ENCODE assay signal across 25 cellular contexts in the genomic region with DNA sequence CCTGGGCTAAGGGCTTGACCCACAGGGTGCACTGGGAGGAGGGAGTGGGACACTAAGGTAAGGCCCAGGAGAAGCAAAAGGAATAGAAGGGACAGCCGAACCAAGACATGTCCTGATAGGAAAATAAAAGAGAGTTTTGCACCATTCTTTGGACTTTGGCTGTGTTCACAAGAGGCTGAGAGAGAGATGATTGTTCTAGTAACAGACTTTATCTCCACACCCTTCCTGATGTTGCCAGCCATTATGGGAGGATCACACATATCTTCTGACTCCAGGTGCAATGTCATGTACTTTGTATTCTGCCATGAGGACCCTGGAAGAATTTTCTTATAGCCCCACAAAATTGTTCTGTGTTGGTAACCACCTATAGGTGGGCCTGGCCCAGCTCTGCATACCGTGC.
"Had no signal": no experiment of that assay in that cellular context is flagged by ENCODE, and none has a peak within 500 bp of the region (broad histone marks: within the 10 kb centered on the region; RNA-seq: fewer than 3 reads in every experiment).

No MANE protein-coding gene starts in this region.

- H3K36me3 ChIP-seq: lower lobe of right lung, ovary, right atrium auricular region, uterus had no signal

- FAIRE-seq: islet of Langerhans, kidney had no signal

- H3K27ac Mint-ChIP-seq: natural killer cell; nephron progenitor cell; progenitor cell of endocrine pancreas; stimulated activated effector memory CD8-positive, alpha-beta T cell treated with anti-CD3 and anti-CD28 coated beads, Interleukin-12 subunit alpha, Interleukin-12 subunit beta, amount 100 ng/mL, for 72 hours; stimulated activated naive CD8-positive, alpha-beta T cell treated with anti-CD3 and anti-CD28 coated beads, Interleukin-15, amount 100 ng/mL, for 72 hours; type B pancreatic cell had no signal

- DNase-seq: heart right ventricle; hippocampal formation; kidney; lower lobe of right lung; mammary epithelial cell; mesenchymal stem cell; naive B cell; natural killer cell; nephron progenitor cell; ovary; spleen; stimulated activated CD4-positive, alpha-beta T cell treated with anti-CD3 and anti-CD28 coated beads, Interleukin-4, amount 100 ng/mL, for 24 hours; stimulated activated naive CD4-positive, alpha-beta T cell treated with Interleukin-2 at 50 U/mL for 16 hours; stimulated activated naive CD8-positive, alpha-beta T cell treated with anti-CD3 and anti-CD28 coated beads, Interleukin-15, amount 100 ng/mL, for 72 hours; substantia nigra; uterus had no signal

- H3K27ac ChIP-seq: heart right ventricle, lower lobe of right lung, ovary, right atrium auricular region, spleen, uterus had no signal

- H3K36me3 Mint-ChIP-seq: naive B cell; natural killer cell; stimulated activated effector memory CD8-positive, alpha-beta T cell treated with anti-CD3 and anti-CD28 coated beads, Interleukin-12 subunit alpha, Interleukin-12 subunit beta, amount 100 ng/mL, for 72 hours; type B pancreatic cell had no signal

- H3K4me1 Mint-ChIP-seq: naive B cell; natural killer cell; stimulated activated effector memory CD8-positive, alpha-beta T cell treated with anti-CD3 and anti-CD28 coated beads, Interleukin-12 subunit alpha, Interleukin-12 subunit beta, amount 100 ng/mL, for 72 hours; stimulated activated naive CD8-positive, alpha-beta T cell treated with anti-CD3 and anti-CD28 coated beads, Interleukin-15, amount 100 ng/mL, for 72 hours had no signal

- H3K4me3 Mint-ChIP-seq: naive B cell; natural killer cell; nephron progenitor cell; stimulated activated effector memory CD8-positive, alpha-beta T cell treated with anti-CD3 and anti-CD28 coated beads, Interleukin-12 subunit alpha, Interleukin-12 subunit beta, amount 100 ng/mL, for 72 hours; stimulated activated naive CD8-positive, alpha-beta T cell treated with anti-CD3 and anti-CD28 coated beads, Interleukin-15, amount 100 ng/mL, for 72 hours; type B pancreatic cell had no signal

- H3K4me3 ChIP-seq: heart right ventricle, lower lobe of right lung, ovary, right atrium auricular region, skin epidermis, spleen, tibial nerve, uterus had no signal

- H3K27me3 ChIP-seq: heart right ventricle, ovary, right atrium auricular region, spleen, tibial nerve, uterus had no signal

- H3K4me1 ChIP-seq: lower lobe of right lung, right atrium auricular region, spleen, uterus had no signal

- H3K9me3 Mint-ChIP-seq: naive B cell; natural killer cell; nephron progenitor cell; stimulated activated effector memory CD8-positive, alpha-beta T cell treated with anti-CD3 and anti-CD28 coated beads, Interleukin-12 subunit alpha, Interleukin-12 subunit beta, amount 100 ng/mL, for 72 hours; stimulated activated naive CD8-positive, alpha-beta T cell treated with anti-CD3 and anti-CD28 coated beads, Interleukin-15, amount 100 ng/mL, for 72 hours; type B pancreatic cell had no signal

- ATAC-seq: heart right ventricle; left lobe of liver; lower lobe of right lung; natural killer cell; sciatic nerve; stimulated activated effector memory CD8-positive, alpha-beta T cell treated with anti-CD3 and anti-CD28 coated beads, Interleukin-12 subunit alpha, Interleukin-12 subunit beta, amount 100 ng/mL, for 72 hours; stimulated activated naive CD8-positive, alpha-beta T cell treated with anti-CD3 and anti-CD28 coated beads, Interleukin-15, amount 100 ng/mL, for 72 hours had no signal

- H3K9me3 ChIP-seq: heart right ventricle, lower lobe of right lung, ovary, right atrium auricular region, spleen, tibial nerve, uterus had no signal
